8 cellular contexts compared by ENCODE assay signal in the genomic region with DNA sequence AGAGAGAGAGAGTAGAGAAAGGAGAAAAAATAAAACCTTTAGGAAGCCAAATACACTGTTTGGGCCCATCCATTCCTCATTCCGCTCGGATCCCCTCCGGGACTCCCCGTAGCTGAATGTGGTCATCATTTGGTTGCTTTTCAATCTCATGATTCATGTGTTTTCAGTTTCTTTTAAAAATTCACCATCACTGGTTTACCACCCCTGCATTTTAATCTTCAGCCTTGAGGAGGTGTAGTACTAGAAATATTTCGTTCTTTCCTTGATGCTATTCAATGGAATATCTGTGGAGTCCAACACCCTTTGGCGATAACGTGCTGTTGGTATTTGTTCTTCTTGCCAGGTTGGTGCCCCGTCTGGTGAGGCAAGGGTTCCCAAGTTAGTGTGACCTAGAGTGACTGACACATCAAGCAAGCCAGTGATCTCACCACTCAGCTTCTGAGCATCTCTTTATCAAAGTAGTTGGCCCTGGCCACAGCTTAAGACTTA.
A peak's percentile ranks its signal among the peaks of the same experiment; 100 is the strongest.
DNase-seq lines count a peak whose midpoint lies in the region; ATAC-seq and TF ChIP-seq lines count a peak whose summit lies in the region.

No MANE protein-coding gene starts in this region.

- CTCF ChIA-PET in activated CD4-positive, alpha-beta T cell treated with anti-CD3 and anti-CD28 coated beads for 36 hours (lab: Charles Lee), result interaction anchor here (0.6 to 2.2 kb wide), 15 partner anchors 9 to 1041 kb away, joined by 3 to 11 read pairs (median 3); partner anchors contain the start of gene CEP83
- CTCF ChIA-PET in Calu3 (lab: Charles Lee), result interaction anchor here (0.6 kb wide), 1 partner anchor 445 kb away, joined by 7 read pairs; no protein-coding TSS in a partner anchor

- peaks cover 0 to 9% (median 0%) of the 10 kb centered on the region in 9 donors for H3K36me3 ChIP-seq in heart right ventricle

- peak; percentile 60 for DNase-seq in activated CD4-positive, alpha-beta T cell treated with anti-CD3 and anti-CD28 coated beads for 36 hours
- DNase-seq in heart right ventricle (peak in 1 of 2 donors; percentile 13), stromal cell of bone marrow (ENCODE audit: low read depth) (peak; percentile 38), Calu3 (no peak), NCI-H187 (lab: John Stamatoyannopoulos, UW) (no peak), HK-2 (ENCODE audit: unreplicated experiment) (no peak)

- H3K27ac Mint-ChIP-seq in activated CD4-positive, alpha-beta T cell treated with anti-CD3 and anti-CD28 coated beads for 36 hours, result peak overlapping the region; percentile 99
- H3K27ac Mint-ChIP-seq in Calu3 (ENCODE audit: unreplicated experiment), result no peak overlapping the region

- H3K9me3 ChIP-seq in heart right ventricle, result no peaks in the 10 kb centered on the region

- no peaks in the 10 kb centered on the region for H3K27me3 Mint-ChIP-seq in activated CD4-positive, alpha-beta T cell treated with anti-CD3 and anti-CD28 coated beads for 36 hours
- H3K27me3 Mint-ChIP-seq in Calu3 (ENCODE audit: unreplicated experiment), result peaks cover 9% of the 10 kb centered on the region

- BruUV-seq in Calu3 (replicated peaks; lab: Mats Ljungman, UMichigan), result no TSS peak

- H3K36me3 Mint-ChIP-seq in activated CD4-positive, alpha-beta T cell treated with anti-CD3 and anti-CD28 coated beads for 36 hours (ENCODE audit: low read depth), result no peaks in the 10 kb centered on the region
- no peaks in the 10 kb centered on the region for H3K36me3 Mint-ChIP-seq in Calu3 (ENCODE audit: insufficient read depth, unreplicated experiment)

- H3K4me3 ChIP-seq in heart right ventricle, result peak overlapping the region in 6 of 10 donors; percentile 11 to 40 (median 24)

- H3K27ac ChIP-seq in heart right ventricle, result peak overlapping the region in 9 of 10 donors; percentile 7 to 89 (median 51)

- H3K4me3 Mint-ChIP-seq in activated CD4-positive, alpha-beta T cell treated with anti-CD3 and anti-CD28 coated beads for 36 hours, result peak overlapping the region; percentile 68
- no peak overlapping the region for H3K4me3 Mint-ChIP-seq in Calu3 (ENCODE audit: low read depth, unreplicated experiment)

- peak; percentile 8 for ATAC-seq in GM18519 (IDR thresholded peaks at IDR 0.05; ENCODE audit: low FRiP score, unreplicated experiment)
- ATAC-seq in HG02840 (IDR thresholded peaks at IDR 0.05; ENCODE audit: low FRiP score, unreplicated experiment), result peak; percentile 24
- ATAC-seq in activated CD4-positive, alpha-beta T cell treated with anti-CD3 and anti-CD28 coated beads for 36 hours, result peak; percentile 67
- ATAC-seq in heart right ventricle, result peak in 7 of 8 donors; percentile 41 to 73 (median 52)

- TF ChIP-seq CTCF in heart right ventricle (IDR thresholded peaks at IDR 0.05) (peak in 1 of 9 donors; percentile 2), Calu3 (IDR thresholded peaks at IDR 0.05; ENCODE audit: unreplicated experiment) (no peak)

- peaks cover 0 to 52% (median 17%) of the 10 kb centered on the region in 9 donors for H3K4me1 ChIP-seq in heart right ventricle

- no peaks in the 10 kb centered on the region for H3K27me3 ChIP-seq in heart right ventricle

- WGBS in heart right ventricle, 2 donors, result 63 to 70% methylated on average over 8 of the region's 8 CpGs

- H3K9me3 Mint-ChIP-seq in activated CD4-positive, alpha-beta T cell treated with anti-CD3 and anti-CD28 coated beads for 36 hours (ENCODE audit: low read depth), result no peaks in the 10 kb centered on the region
- H3K9me3 Mint-ChIP-seq in Calu3 (ENCODE audit: low read depth, unreplicated experiment), result no peaks in the 10 kb centered on the region

- intact Hi-C loops in activated CD4-positive, alpha-beta T cell treated with anti-CD3 and anti-CD28 coated beads for 36 hours (cut with DNase I, micrococcal nuclease), result loop anchor here (1.0 to 10.0 kb wide), 10 partner anchors 54 to 1281 kb away; partner anchors contain the start of genes CEP83 (in 2 of the 2), EEA1 (in 1 of the 2) and UBE2N (in 1 of the 2)
- intact Hi-C loops in heart right ventricle (cut with DNase I) (no loop called here), Calu3 (cut with micrococcal nuclease; ENCODE audit: unreplicated experiment) (no loop called here)

- POLR2A ChIA-PET in activated CD4-positive, alpha-beta T cell treated with anti-CD3 and anti-CD28 coated beads for 36 hours (lab: Charles Lee), result interaction anchor here (0.5 to 1.8 kb wide), 11 partner anchors 24 to 1326 kb away, joined by 3 to 11 read pairs (median 3); partner anchors contain the start of gene PLXNC1

- peaks cover 49% of the 10 kb centered on the region for H3K4me1 Mint-ChIP-seq in activated CD4-positive, alpha-beta T cell treated with anti-CD3 and anti-CD28 coated beads for 36 hours
- no peaks in the 10 kb centered on the region for H3K4me1 Mint-ChIP-seq in Calu3 (ENCODE audit: low read depth, unreplicated experiment)

Comparison
In these comparisons a context has a peak if more than half of its experiments do, and no peak if none do; other contexts are left out.
1. ATAC-seq: peak in every context shown above with its lines; median percentile 67 in activated CD4-positive, alpha-beta T cell treated with anti-CD3 and anti-CD28 coated beads for 36 hours; 52 in heart right ventricle; 24 in HG02840; 8 in GM18519.
2. DNase-seq: peak in activated CD4-positive, alpha-beta T cell treated with anti-CD3 and anti-CD28 coated beads for 36 hours (single experiment) and stromal cell of bone marrow (single experiment); none in Calu3 (single experiment), NCI-H187 (0 of 2) and HK-2 (single experiment).
3. intact Hi-C loops: an anchor here in activated CD4-positive, alpha-beta T cell treated with anti-CD3 and anti-CD28 coated beads for 36 hours (1.0 to 10.0 kb wide); none called in heart right ventricle and Calu3.